Comparison of ENCODE assay signal across 13 cellular contexts in the genomic region with DNA sequence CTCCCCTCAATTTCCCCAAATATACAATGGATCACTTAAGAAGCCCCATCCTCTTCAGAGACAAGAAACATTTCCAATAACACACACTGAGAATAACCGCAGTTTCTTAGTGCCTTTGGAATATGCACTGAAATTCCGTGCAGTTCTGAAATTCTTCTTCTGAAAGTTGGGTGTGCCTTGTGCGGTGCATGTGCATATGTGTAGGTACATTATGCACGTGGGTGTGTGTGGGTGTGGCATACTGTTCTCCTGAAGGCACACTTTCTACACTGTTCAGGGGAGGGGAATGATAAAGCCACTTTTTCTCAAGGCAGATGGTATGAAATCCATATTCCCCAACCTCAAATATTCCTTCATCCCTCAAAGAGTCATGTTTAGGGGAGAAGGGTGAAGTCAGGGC. TPM values are rescaled to one million over a fixed set of nuclear protein-coding genes. Genes with fewer than 3 reads are reported as not detected.
DNase-seq lines count a peak whose midpoint lies in the region; ATAC-seq and TF ChIP-seq lines count a peak whose summit lies in the region.
"Had no signal": no experiment of that assay in that cellular context is flagged by ENCODE, and none has a peak within 500 bp of the region (broad histone marks: within the 10 kb centered on the region; RNA-seq: fewer than 3 reads in every experiment).

No MANE protein-coding gene starts in this region.

- H3K9me3 ChIP-seq in iPS-18a (ENCODE audit: control insufficient read depth, low read depth, low read length) = no peaks in the 10 kb centered on the region
- H3K9me3 ChIP-seq: heart left ventricle, tibial artery had no signal

- H3K4me1 Mint-ChIP-seq in activated T-cell treated with anti-CD3 and anti-CD28 coated beads, Interleukin-2, amount 50 U/mL, for 24 hours (ENCODE audit: low read depth) = peaks cover 20% of the 10 kb centered on the region
- peaks cover 17% of the 10 kb centered on the region for H3K4me1 Mint-ChIP-seq in activated CD8-positive, alpha-beta T cell treated with anti-CD3 and anti-CD28 coated beads for 36 hours (ENCODE audit: low read depth)
- peaks cover 15% of the 10 kb centered on the region for H3K4me1 Mint-ChIP-seq in stimulated activated effector memory CD8-positive, alpha-beta T cell treated with anti-CD3 and anti-CD28 coated beads, Interleukin-12 subunit alpha, Interleukin-12 subunit beta, amount 100 ng/mL, for 72 hours
- H3K4me1 Mint-ChIP-seq in endothelial cell (ENCODE audit: unreplicated experiment) = peaks cover 22% of the 10 kb centered on the region

- POLR2A ChIA-PET in activated CD8-positive, alpha-beta T cell treated with anti-CD3 and anti-CD28 coated beads for 36 hours (lab: Charles Lee) = no interaction called here

- H3K27ac Mint-ChIP-seq in activated T-cell treated with anti-CD3 and anti-CD28 coated beads, Interleukin-2, amount 50 U/mL, for 24 hours = no peak overlapping the region
- no peak overlapping the region for H3K27ac Mint-ChIP-seq in activated CD8-positive, alpha-beta T cell treated with anti-CD3 and anti-CD28 coated beads for 36 hours
- H3K27ac Mint-ChIP-seq in stimulated activated effector memory CD8-positive, alpha-beta T cell treated with anti-CD3 and anti-CD28 coated beads, Interleukin-12 subunit alpha, Interleukin-12 subunit beta, amount 100 ng/mL, for 72 hours = no peak overlapping the region
- H3K27ac Mint-ChIP-seq in endothelial cell (ENCODE audit: unreplicated experiment) = no peak overlapping the region

- peaks cover 4% of the 10 kb centered on the region for H3K36me3 Mint-ChIP-seq in activated T-cell treated with anti-CD3 and anti-CD28 coated beads, Interleukin-2, amount 50 U/mL, for 24 hours (ENCODE audit: low read depth)
- H3K36me3 Mint-ChIP-seq in activated CD8-positive, alpha-beta T cell treated with anti-CD3 and anti-CD28 coated beads for 36 hours (ENCODE audit: low read depth) = no peaks in the 10 kb centered on the region
- H3K36me3 Mint-ChIP-seq in stimulated activated effector memory CD8-positive, alpha-beta T cell treated with anti-CD3 and anti-CD28 coated beads, Interleukin-12 subunit alpha, Interleukin-12 subunit beta, amount 100 ng/mL, for 72 hours = no peaks in the 10 kb centered on the region
- H3K36me3 Mint-ChIP-seq in endothelial cell (ENCODE audit: low read depth, unreplicated experiment) = no peaks in the 10 kb centered on the region

- peaks cover 10% of the 10 kb centered on the region for H3K4me1 ChIP-seq in iPS-18a (ENCODE audit: control insufficient read depth, low read depth, low read length)

- H3K27ac ChIP-seq in iPS-18a (ENCODE audit: low read length) = no peak overlapping the region
- H3K27ac ChIP-seq: heart left ventricle, tibial artery had no signal

- H3K27me3 Mint-ChIP-seq in activated T-cell treated with anti-CD3 and anti-CD28 coated beads, Interleukin-2, amount 50 U/mL, for 24 hours = peaks cover 23% of the 10 kb centered on the region
- H3K27me3 Mint-ChIP-seq in activated CD8-positive, alpha-beta T cell treated with anti-CD3 and anti-CD28 coated beads for 36 hours = peaks cover 17% of the 10 kb centered on the region
- H3K27me3 Mint-ChIP-seq in endothelial cell (ENCODE audit: unreplicated experiment) = peaks cover 6% of the 10 kb centered on the region

- TF ChIP-seq CTCF in activated CD8-positive, alpha-beta T cell treated with anti-CD3 and anti-CD28 coated beads for 36 hours (IDR thresholded peaks at IDR 0.05) = no peak
- TF ChIP-seq CTCF in endothelial cell (IDR thresholded peaks at IDR 0.05; ENCODE audit: unreplicated experiment) = no peak

- no peaks in the 10 kb centered on the region for H3K36me3 ChIP-seq in iPS-18a (ENCODE audit: control insufficient read depth, low read depth, low read length)
- H3K36me3 ChIP-seq: heart left ventricle, tibial artery had no signal

- H3K9ac ChIP-seq in iPS-18a (ENCODE audit: low read length) = no peak overlapping the region

- intact Hi-C loops in activated CD8-positive, alpha-beta T cell treated with anti-CD3 and anti-CD28 coated beads for 36 hours (cut with micrococcal nuclease) = loop anchor here (2.0 kb wide), 1 partner anchor 125 kb away; the partner anchor contains the start of gene C11orf65

- peaks cover 21% of the 10 kb centered on the region for H3K27me3 ChIP-seq in iPS-18a (ENCODE audit: control insufficient read depth, insufficient read depth, low read length)

- no peak for DNase-seq in activated T-cell treated with anti-CD3 and anti-CD28 coated beads, Interleukin-2, amount 50 U/mL, for 24 hours
- DNase-seq in activated T-cell treated with anti-CD3 and anti-CD28 coated beads, Interleukin-2, amount 50 U/mL, for 48 hours = no peak
- DNase-seq in activated CD8-positive, alpha-beta T cell treated with anti-CD3 and anti-CD28 coated beads for 36 hours = no peak
- DNase-seq in stimulated activated effector memory CD8-positive, alpha-beta T cell treated with anti-CD3 and anti-CD28 coated beads, Interleukin-12 subunit alpha, Interleukin-12 subunit beta, amount 100 ng/mL, for 72 hours (ENCODE audit: low spot score in 2 of 2) = no peak
- DNase-seq in endothelial cell (ENCODE audit: low spot score) (no peak), NCI-H1105 (lab: John Stamatoyannopoulos, UW) (no peak)
- DNase-seq: activated naive CD4-positive, alpha-beta T cell; heart left ventricle; MV-4-11; right cardiac atrium; tibial artery had no signal

- no peaks in the 10 kb centered on the region for H3K9me3 Mint-ChIP-seq in activated T-cell treated with anti-CD3 and anti-CD28 coated beads, Interleukin-2, amount 50 U/mL, for 24 hours
- no peaks in the 10 kb centered on the region for H3K9me3 Mint-ChIP-seq in activated CD8-positive, alpha-beta T cell treated with anti-CD3 and anti-CD28 coated beads for 36 hours
- no peaks in the 10 kb centered on the region for H3K9me3 Mint-ChIP-seq in stimulated activated effector memory CD8-positive, alpha-beta T cell treated with anti-CD3 and anti-CD28 coated beads, Interleukin-12 subunit alpha, Interleukin-12 subunit beta, amount 100 ng/mL, for 72 hours
- H3K9me3 Mint-ChIP-seq in endothelial cell (ENCODE audit: unreplicated experiment) = no peaks in the 10 kb centered on the region

- peak overlapping the region; percentile 88 for H3K4me3 Mint-ChIP-seq in activated T-cell treated with anti-CD3 and anti-CD28 coated beads, Interleukin-2, amount 50 U/mL, for 24 hours
- peak overlapping the region; percentile 90 for H3K4me3 Mint-ChIP-seq in activated CD8-positive, alpha-beta T cell treated with anti-CD3 and anti-CD28 coated beads for 36 hours
- peak overlapping the region; percentile 91 for H3K4me3 Mint-ChIP-seq in stimulated activated effector memory CD8-positive, alpha-beta T cell treated with anti-CD3 and anti-CD28 coated beads, Interleukin-12 subunit alpha, Interleukin-12 subunit beta, amount 100 ng/mL, for 72 hours
- no peak overlapping the region for H3K4me3 Mint-ChIP-seq in endothelial cell (ENCODE audit: unreplicated experiment)

- no peak for ATAC-seq in activated CD8-positive, alpha-beta T cell treated with anti-CD3 and anti-CD28 coated beads for 36 hours
- ATAC-seq in stimulated activated effector memory CD8-positive, alpha-beta T cell treated with anti-CD3 and anti-CD28 coated beads, Interleukin-12 subunit alpha, Interleukin-12 subunit beta, amount 100 ng/mL, for 72 hours = no peak
- no peak for ATAC-seq in GM19397 (IDR thresholded peaks at IDR 0.05; ENCODE audit: unreplicated experiment)

- CTCF ChIA-PET in activated CD8-positive, alpha-beta T cell treated with anti-CD3 and anti-CD28 coated beads for 36 hours (lab: Charles Lee) = no interaction called here

- peak overlapping the region; percentile 78 for H3K4me3 ChIP-seq in iPS-18a (ENCODE audit: low read length)

RNA-seq across cellular contexts. Expression of gene EXPH5, which starts 1.7 kb away (rescaled TPM):
- 1 to 10 TPM; 2.9 to 4.1 TPM for total RNA-seq in activated CD8-positive, alpha-beta T cell treated with anti-CD3 and anti-CD28 coated beads for 36 hours
- 0.62 TPM for total RNA-seq in endothelial cell (ENCODE audit: unreplicated experiment)
